Comparison of ENCODE assay signal across 8 cellular contexts in the genomic region with DNA sequence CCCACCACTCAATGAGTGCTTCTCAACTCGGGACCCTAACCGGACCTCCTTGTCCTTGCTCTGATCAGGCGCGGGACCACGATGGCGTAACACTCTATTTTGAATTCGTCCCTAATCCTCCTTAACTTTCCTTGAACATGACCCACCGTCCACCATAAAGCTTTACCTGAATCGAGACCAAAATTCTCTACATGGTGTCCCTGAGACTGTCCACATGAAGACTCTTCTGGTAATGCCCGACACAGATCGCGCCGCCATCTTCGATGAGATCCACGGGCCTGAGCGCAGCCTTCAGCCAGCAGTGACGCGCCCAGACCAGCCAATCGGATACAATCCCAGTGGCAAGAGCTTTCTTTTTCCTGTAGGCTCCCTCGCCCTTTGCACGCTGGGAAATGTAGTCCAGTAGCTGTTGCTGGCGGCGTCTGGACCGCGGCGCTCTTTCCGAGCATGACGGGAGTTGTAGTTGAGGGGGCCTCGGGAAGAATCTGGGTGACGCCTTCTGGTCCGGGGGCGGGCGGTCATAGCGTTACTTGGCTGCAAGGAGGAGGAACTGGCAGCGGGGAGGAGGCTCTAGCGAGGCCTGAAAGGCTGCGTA. TPM values are rescaled to one million over a fixed set of nuclear protein-coding genes. Genes with fewer than 3 reads are reported as not detected.
DNase-seq lines count a peak whose midpoint lies in the region; ATAC-seq and TF ChIP-seq lines count a peak whose summit lies in the region.

A gene (minus strand): TSS at position 284 of the 595 bp plus-strand sequence. CDS start 26 bp downstream, at position 258.
A gene (plus strand): TSS at position 517 of the 595 bp plus-strand sequence. CDS start 306 bp downstream, outside the sequence.

- peak; percentile 98 for ATAC-seq in GM23338
- peak; percentile 93 to 99 (median 95) for ATAC-seq in natural killer cell

- H3F3A ChIP-seq in DOHH2 (ENCODE audit: control insufficient read depth, insufficient read depth): no peaks in the 10 kb centered on the region
- no peaks in the 10 kb centered on the region for H3F3A ChIP-seq in GM23338 (replicated peaks; ENCODE audit: low read depth)

- peak; percentile 100 for DNase-seq in GM23338 (ENCODE audit: low spot score)
- DNase-seq in LHCN-M2 (ENCODE audit: low read depth): peak; percentile 99
- DNase-seq in RPMI8226: peak; percentile 95
- DNase-seq in activated T-helper 2 cell treated with anti-CD3 and anti-CD28 coated beads, Interferon-gamma antibody, Interleukin-2, Interleukin-4, amounts not matched to agents 10 μg/mL and 5 μg/mL and 100 μg/mL, durations not matched to agents 14 hours and 24 hours and 36 hours (ENCODE audit: low spot score): peak; percentile 95
- DNase-seq in fibroblast of peridontal ligament (ENCODE audit: extremely low read depth): peak; percentile 99
- peak; percentile 93 for DNase-seq in natural killer cell
- peak; percentile 98 for DNase-seq in stimulated activated naive CD4-positive, alpha-beta T cell treated with Interleukin-2 at 50 U/mL for 16 hours (lab: John Stamatoyannopoulos, UW)

- H3K9me3 Mint-ChIP-seq in GM23338 (peaks cover 10% of the 10 kb centered on the region), natural killer cell (no peaks in the 10 kb centered on the region)
- peaks cover 43% of the 10 kb centered on the region for H3K9me3 Mint-ChIP-seq in activated T-helper 2 cell treated with anti-CD3 and anti-CD28 coated beads, Interferon-gamma antibody, Interleukin-2, Interleukin-4, amounts not matched to agents 10 μg/mL and 5 μg/mL and 100 μg/mL, durations not matched to agents 14 hours and 24 hours and 36 hours

- H3K27ac Mint-ChIP-seq in GM23338 (peak within 1 kb of the TSS; percentile 99), natural killer cell (peak within 1 kb of the TSS; percentile 98 to 99)
- peak within 1 kb of the TSS; percentile 96 for H3K27ac Mint-ChIP-seq in activated T-helper 2 cell treated with anti-CD3 and anti-CD28 coated beads, Interferon-gamma antibody, Interleukin-2, Interleukin-4, amounts not matched to agents 10 μg/mL and 5 μg/mL and 100 μg/mL, durations not matched to agents 14 hours and 24 hours and 36 hours

- H3K27me3 ChIP-seq in DOHH2 (ENCODE audit: control insufficient read depth, low read length): no peaks in the 10 kb centered on the region
- no peaks in the 10 kb centered on the region for H3K27me3 ChIP-seq in GM23338 (ENCODE audit: insufficient read depth)

- intact Hi-C loops in activated T-helper 2 cell treated with anti-CD3 and anti-CD28 coated beads, Interferon-gamma antibody, Interleukin-2, Interleukin-4, amounts not matched to agents 10 μg/mL and 5 μg/mL and 100 μg/mL, durations not matched to agents 14 hours and 24 hours and 36 hours (cut with micrococcal nuclease): loop anchor here (1.0 to 10.0 kb wide), 3 partner anchors 135 to 1044 kb away; a partner anchor contains a TSS
- intact Hi-C loops in natural killer cell (cut with micrococcal nuclease): loop anchor here (1.0 kb wide), 1 partner anchor 135 kb away; a partner anchor contains a TSS

- H3K4me1 Mint-ChIP-seq in GM23338 (peaks cover 5% of the 10 kb centered on the region), natural killer cell (peaks cover 74 to 78% of the 10 kb centered on the region in 2 donors)
- peaks cover 41% of the 10 kb centered on the region for H3K4me1 Mint-ChIP-seq in activated T-helper 2 cell treated with anti-CD3 and anti-CD28 coated beads, Interferon-gamma antibody, Interleukin-2, Interleukin-4, amounts not matched to agents 10 μg/mL and 5 μg/mL and 100 μg/mL, durations not matched to agents 14 hours and 24 hours and 36 hours (ENCODE audit: low read depth)

- H4K20me1 ChIP-seq in DOHH2 (ENCODE audit: control insufficient read depth, insufficient read depth, low read depth, low read length): no peaks in the 10 kb centered on the region
- peaks cover 12% of the 10 kb centered on the region for H4K20me1 ChIP-seq in GM23338 (replicated peaks; ENCODE audit: insufficient read depth)

- peak within 1 kb of the TSS; percentile 86 for H3K4me3 ChIP-seq in DOHH2 (ENCODE audit: low read length)
- peak within 1 kb of the TSS; percentile 78 for H3K4me3 ChIP-seq in GM23338

- H3K27me3 Mint-ChIP-seq in GM23338 (ENCODE audit: insufficient read depth, low read depth, poor library complexity) (peaks cover 4% of the 10 kb centered on the region), natural killer cell (ENCODE audit: low read depth in 2 of 2) (no peaks in the 10 kb centered on the region)
- no peaks in the 10 kb centered on the region for H3K27me3 Mint-ChIP-seq in activated T-helper 2 cell treated with anti-CD3 and anti-CD28 coated beads, Interferon-gamma antibody, Interleukin-2, Interleukin-4, amounts not matched to agents 10 μg/mL and 5 μg/mL and 100 μg/mL, durations not matched to agents 14 hours and 24 hours and 36 hours (ENCODE audit: low read depth)

- peak within 1 kb of the TSS; percentile 83 for H3K4me2 ChIP-seq in DOHH2 (ENCODE audit: low read length)
- peak within 1 kb of the TSS; percentile 91 for H3K4me2 ChIP-seq in GM23338

- H2AFZ ChIP-seq in GM23338: peak within 1 kb of the TSS; percentile 83

- H3K4me1 ChIP-seq in DOHH2 (ENCODE audit: control insufficient read depth, low read length) (peaks cover 26% of the 10 kb centered on the region), GM23338 (ENCODE audit: insufficient read depth) (peaks cover 12% of the 10 kb centered on the region; the same call in 1 of the 2 replicates)

- H3K27ac ChIP-seq in DOHH2 (ENCODE audit: low read depth, low read length) (peak within 1 kb of the TSS; percentile 35), GM23338 (ENCODE audit: low read depth) (peak within 1 kb of the TSS; percentile 39; the same call in 1 of the 2 replicates)

- TF ChIP-seq CTCF in DOHH2 (IDR thresholded peaks at IDR 0.05; ENCODE audit: low read depth, low read length, poor library complexity, severe bottlenecking) (no peak), GM23338 (conservative IDR thresholded peaks at IDR 0.05; ENCODE audit: low read depth in 2 of 2) (no peak), natural killer cell (IDR thresholded peaks at IDR 0.05) (no peak)

- H3K36me3 ChIP-seq in DOHH2 (ENCODE audit: control insufficient read depth, low read length) (peaks cover 87% of the 10 kb centered on the region), GM23338 (ENCODE audit: insufficient read depth) (peaks cover 22% of the 10 kb centered on the region; the same call in 1 of the 2 replicates)

- H3K4me3 Mint-ChIP-seq in GM23338: peak within 1 kb of the TSS; percentile 100
- H3K4me3 Mint-ChIP-seq in activated T-helper 2 cell treated with anti-CD3 and anti-CD28 coated beads, Interferon-gamma antibody, Interleukin-2, Interleukin-4, amounts not matched to agents 10 μg/mL and 5 μg/mL and 100 μg/mL, durations not matched to agents 14 hours and 24 hours and 36 hours (ENCODE audit: low read depth): peak within 1 kb of the TSS; percentile 94
- H3K4me3 Mint-ChIP-seq in natural killer cell: peak within 1 kb of the TSS; percentile 96

- H3K9me2 ChIP-seq in DOHH2 (replicated peaks; ENCODE audit: control insufficient read depth, low read length): no peaks in the 10 kb centered on the region
- H3K9me2 ChIP-seq in GM23338 (ENCODE audit: insufficient read depth): no peaks in the 10 kb centered on the region

- H3K9me3 ChIP-seq in DOHH2 (ENCODE audit: control insufficient read depth, insufficient read depth, low read length): peaks cover 21% of the 10 kb centered on the region; the same call in 1 of the 2 replicates

- peaks cover 80% of the 10 kb centered on the region for H3K79me2 ChIP-seq in DOHH2 (ENCODE audit: control insufficient read depth, low read length)
- peaks cover 65% of the 10 kb centered on the region for H3K79me2 ChIP-seq in GM23338 (replicated peaks; ENCODE audit: insufficient read depth)

- H3K36me3 Mint-ChIP-seq in GM23338 (ENCODE audit: low read depth) (peaks cover 74% of the 10 kb centered on the region), natural killer cell (peaks cover 28% of the 10 kb centered on the region)
- H3K36me3 Mint-ChIP-seq in activated T-helper 2 cell treated with anti-CD3 and anti-CD28 coated beads, Interferon-gamma antibody, Interleukin-2, Interleukin-4, amounts not matched to agents 10 μg/mL and 5 μg/mL and 100 μg/mL, durations not matched to agents 14 hours and 24 hours and 36 hours (ENCODE audit: low read depth): peaks cover 77% of the 10 kb centered on the region

TF ChIP-seq in GM23338, 12 proteins besides CTCF, POLR2A, EP300 and RAD21 (continues in another document):
- no peak for TF ChIP-seq ZNF114 (CRISPR knock-in tag; IDR thresholded peaks at IDR 0.05)
- no peak for TF ChIP-seq EZH2 (IDR thresholded peaks at IDR 0.05; ENCODE audit: low read depth, unreplicated experiment)

RNA-seq across cellular contexts. Expression of the first gene that starts in this region (rescaled TPM):
- 25.5 and 27.8 TPM in 2 replicates for total RNA-seq in GM23338 (2014; rRNA removed; shearing (Covaris generic))
- polyA plus RNA-seq in GM23338 (2016; fragmentation: Nextera tagmentation; extraction: Ambion mirVana): 55.5 and 59.0 TPM in 2 replicates
- total RNA-seq in LHCN-M2 (2014; rRNA removed) (13.5 and 14.6 TPM in 2 replicates), natural killer cell (1 to 10 TPM; 4.4 to 5.9 (median 5.1) TPM)
- 6.2 TPM for polyA plus RNA-seq in LHCN-M2 (2012)
- total RNA-seq in activated T-helper 2 cell treated with anti-CD3 and anti-CD28 coated beads, Interferon-gamma antibody, Interleukin-2, Interleukin-4, amounts not matched to agents 10 μg/mL and 5 μg/mL and 100 μg/mL, durations not matched to agents 14 hours and 24 hours and 36 hours: 14.2 and 14.8 TPM in 2 replicates

RNA-seq across cellular contexts. Expression of the second gene that starts in this region (rescaled TPM):
- total RNA-seq in GM23338 (2014; rRNA removed; shearing (Covaris generic)): 10.6 and 13.8 TPM in 2 replicates
- 4.7 and 5.8 TPM in 2 replicates for polyA plus RNA-seq in GM23338 (2016; fragmentation: Nextera tagmentation; extraction: Ambion mirVana)
- 12.1 and 14.6 TPM in 2 replicates for total RNA-seq in LHCN-M2 (2014; rRNA removed)
- polyA plus RNA-seq in LHCN-M2 (2012): 5.4 TPM
- 10.6 and 11.0 TPM in 2 replicates for total RNA-seq in activated T-helper 2 cell treated with anti-CD3 and anti-CD28 coated beads, Interferon-gamma antibody, Interleukin-2, Interleukin-4, amounts not matched to agents 10 μg/mL and 5 μg/mL and 100 μg/mL, durations not matched to agents 14 hours and 24 hours and 36 hours
- total RNA-seq in natural killer cell: 10 to 100 TPM in 1 of 3 donors, 1 to 10 TPM in 2; 6.7 to 11.3 (median 8.7) TPM

Comparison
In these comparisons a context has a peak if more than half of its experiments do, and no peak if none do; other contexts are left out.
1. Peak in every context shown above with its lines: DNase-seq, ATAC-seq, H3K4me3 ChIP-seq and H3K27ac ChIP-seq.